1 cellular context compared by ENCODE assay signal in the genomic region with DNA sequence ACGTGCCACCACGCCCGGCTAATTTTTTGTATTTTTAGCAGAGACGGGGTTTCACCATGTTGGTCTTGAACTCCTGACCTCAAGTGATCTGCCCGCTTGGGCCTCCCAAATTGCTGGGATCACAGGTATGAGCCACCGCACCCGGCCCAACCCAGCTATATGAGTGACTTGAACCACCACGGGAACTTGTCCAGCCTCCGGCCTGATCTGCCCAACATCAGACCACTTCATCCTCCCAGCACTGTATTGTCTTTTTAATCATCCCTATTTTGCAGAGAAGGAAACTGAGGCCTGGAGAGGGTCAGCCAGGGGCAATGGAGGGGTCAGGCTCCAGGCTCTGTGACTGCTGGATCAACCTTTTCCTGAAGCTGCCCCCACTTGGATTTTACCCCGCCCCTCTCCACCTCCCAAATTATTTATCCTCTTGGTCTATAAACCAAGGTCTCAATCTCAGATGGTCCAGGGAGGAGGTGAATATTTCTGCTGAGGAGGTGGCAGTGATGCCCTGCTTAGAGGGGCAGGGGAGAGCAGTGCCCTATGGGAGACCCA.
A peak's percentile ranks its signal among the peaks of the same experiment; 100 is the strongest.
TF ChIP-seq lines count a peak whose summit lies in the region.

No MANE protein-coding gene starts in this region.

TF ChIP-seq in HepG2, 621 proteins besides CTCF, POLR2A, EP300 and RAD21:
- TF ChIP-seq ZMYM2 (CRISPR knock-in tag; IDR thresholded peaks at IDR 0.05) (0 out of 2 replicates have a peak, but pooled peaks have one; percentile 78), WIZ (CRISPR knock-in tag; IDR thresholded peaks at IDR 0.05) (0 out of 2 replicates have a peak, but pooled peaks have one; percentile 19), RFX3 (CRISPR knock-in tag; IDR thresholded peaks at IDR 0.05) (no peak), ZNF337 (CRISPR knock-in tag; IDR thresholded peaks at IDR 0.05; ENCODE audit: borderline replicate concordance, low read depth) (0 out of 2 replicates have a peak, but pooled peaks have one; percentile 15), CREM (IDR thresholded peaks at IDR 0.05) (0 out of 2 replicates have a peak, but pooled peaks have one; percentile 6), CREM (CRISPR knock-in tag; IDR thresholded peaks at IDR 0.05) (no peak), ZNF501 (CRISPR knock-in tag; IDR thresholded peaks at IDR 0.05) (peak; percentile 38; the same call in 1 of the 2 replicates), ZNF317 (CRISPR knock-in tag; IDR thresholded peaks at IDR 0.05) (0 out of 2 replicates have a peak, but pooled peaks have one; percentile 0), ZNF205 (CRISPR knock-in tag; IDR thresholded peaks at IDR 0.05) (no peak), SRY (CRISPR knock-in tag; IDR thresholded peaks at IDR 0.05) (0 out of 2 replicates have a peak, but pooled peaks have one; percentile 31), ZNF329 (CRISPR knock-in tag; IDR thresholded peaks at IDR 0.05; ENCODE audit: low read depth) (peak; percentile 99), ZFY (CRISPR knock-in tag; IDR thresholded peaks at IDR 0.05) (no peak), ZNF451 (CRISPR knock-in tag; IDR thresholded peaks at IDR 0.05) (no peak), ZNF605 (CRISPR knock-in tag; IDR thresholded peaks at IDR 0.05) (no peak; the same call in 1 of the 2 replicates)
- TF ChIP-seq, protein P1, sequence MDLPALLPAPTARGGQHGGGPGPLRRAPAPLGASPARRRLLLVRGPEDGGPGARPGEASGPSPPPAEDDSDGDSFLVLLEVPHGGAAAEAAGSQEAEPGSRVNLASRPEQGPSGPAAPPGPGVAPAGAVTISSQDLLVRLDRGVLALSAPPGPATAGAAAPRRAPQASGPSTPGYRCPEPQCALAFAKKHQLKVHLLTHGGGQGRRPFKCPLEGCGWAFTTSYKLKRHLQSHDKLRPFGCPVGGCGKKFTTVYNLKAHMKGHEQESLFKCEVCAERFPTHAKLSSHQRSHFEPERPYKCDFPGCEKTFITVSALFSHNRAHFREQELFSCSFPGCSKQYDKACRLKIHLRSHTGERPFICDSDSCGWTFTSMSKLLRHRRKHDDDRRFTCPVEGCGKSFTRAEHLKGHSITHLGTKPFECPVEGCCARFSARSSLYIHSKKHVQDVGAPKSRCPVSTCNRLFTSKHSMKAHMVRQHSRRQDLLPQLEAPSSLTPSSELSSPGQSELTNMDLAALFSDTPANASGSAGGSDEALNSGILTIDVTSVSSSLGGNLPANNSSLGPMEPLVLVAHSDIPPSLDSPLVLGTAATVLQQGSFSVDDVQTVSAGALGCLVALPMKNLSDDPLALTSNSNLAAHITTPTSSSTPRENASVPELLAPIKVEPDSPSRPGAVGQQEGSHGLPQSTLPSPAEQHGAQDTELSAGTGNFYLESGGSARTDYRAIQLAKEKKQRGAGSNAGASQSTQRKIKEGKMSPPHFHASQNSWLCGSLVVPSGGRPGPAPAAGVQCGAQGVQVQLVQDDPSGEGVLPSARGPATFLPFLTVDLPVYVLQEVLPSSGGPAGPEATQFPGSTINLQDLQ (CRISPR knock-in tag; IDR thresholded peaks at IDR 0.05), result 0 out of 2 replicates have a peak, but pooled peaks have one; percentile 18
- TF ChIP-seq, protein P2, sequence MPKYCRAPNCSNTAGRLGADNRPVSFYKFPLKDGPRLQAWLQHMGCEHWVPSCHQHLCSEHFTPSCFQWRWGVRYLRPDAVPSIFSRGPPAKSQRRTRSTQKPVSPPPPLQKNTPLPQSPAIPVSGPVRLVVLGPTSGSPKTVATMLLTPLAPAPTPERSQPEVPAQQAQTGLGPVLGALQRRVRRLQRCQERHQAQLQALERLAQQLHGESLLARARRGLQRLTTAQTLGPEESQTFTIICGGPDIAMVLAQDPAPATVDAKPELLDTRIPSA (CRISPR knock-in tag; IDR thresholded peaks at IDR 0.05; ENCODE audit: borderline replicate concordance), result peak; percentile 39; the same call in 1 of the 2 replicates
- TF ChIP-seq, protein P3, sequence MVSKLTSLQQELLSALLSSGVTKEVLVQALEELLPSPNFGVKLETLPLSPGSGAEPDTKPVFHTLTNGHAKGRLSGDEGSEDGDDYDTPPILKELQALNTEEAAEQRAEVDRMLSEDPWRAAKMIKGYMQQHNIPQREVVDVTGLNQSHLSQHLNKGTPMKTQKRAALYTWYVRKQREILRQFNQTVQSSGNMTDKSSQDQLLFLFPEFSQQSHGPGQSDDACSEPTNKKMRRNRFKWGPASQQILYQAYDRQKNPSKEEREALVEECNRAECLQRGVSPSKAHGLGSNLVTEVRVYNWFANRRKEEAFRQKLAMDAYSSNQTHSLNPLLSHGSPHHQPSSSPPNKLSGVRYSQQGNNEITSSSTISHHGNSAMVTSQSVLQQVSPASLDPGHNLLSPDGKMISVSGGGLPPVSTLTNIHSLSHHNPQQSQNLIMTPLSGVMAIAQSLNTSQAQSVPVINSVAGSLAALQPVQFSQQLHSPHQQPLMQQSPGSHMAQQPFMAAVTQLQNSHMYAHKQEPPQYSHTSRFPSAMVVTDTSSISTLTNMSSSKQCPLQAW (CRISPR knock-in tag; IDR thresholded peaks at IDR 0.05), result 0 out of 2 replicates have a peak, but pooled peaks have one; percentile 2
- TF ChIP-seq, protein P4, sequence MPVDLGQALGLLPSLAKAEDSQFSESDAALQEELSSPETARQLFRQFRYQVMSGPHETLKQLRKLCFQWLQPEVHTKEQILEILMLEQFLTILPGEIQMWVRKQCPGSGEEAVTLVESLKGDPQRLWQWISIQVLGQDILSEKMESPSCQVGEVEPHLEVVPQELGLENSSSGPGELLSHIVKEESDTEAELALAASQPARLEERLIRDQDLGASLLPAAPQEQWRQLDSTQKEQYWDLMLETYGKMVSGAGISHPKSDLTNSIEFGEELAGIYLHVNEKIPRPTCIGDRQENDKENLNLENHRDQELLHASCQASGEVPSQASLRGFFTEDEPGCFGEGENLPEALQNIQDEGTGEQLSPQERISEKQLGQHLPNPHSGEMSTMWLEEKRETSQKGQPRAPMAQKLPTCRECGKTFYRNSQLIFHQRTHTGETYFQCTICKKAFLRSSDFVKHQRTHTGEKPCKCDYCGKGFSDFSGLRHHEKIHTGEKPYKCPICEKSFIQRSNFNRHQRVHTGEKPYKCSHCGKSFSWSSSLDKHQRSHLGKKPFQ (CRISPR knock-in tag; IDR thresholded peaks at IDR 0.05; ENCODE audit: insufficient replicate concordance), result peak; percentile 56
- TF ChIP-seq, protein P5, sequence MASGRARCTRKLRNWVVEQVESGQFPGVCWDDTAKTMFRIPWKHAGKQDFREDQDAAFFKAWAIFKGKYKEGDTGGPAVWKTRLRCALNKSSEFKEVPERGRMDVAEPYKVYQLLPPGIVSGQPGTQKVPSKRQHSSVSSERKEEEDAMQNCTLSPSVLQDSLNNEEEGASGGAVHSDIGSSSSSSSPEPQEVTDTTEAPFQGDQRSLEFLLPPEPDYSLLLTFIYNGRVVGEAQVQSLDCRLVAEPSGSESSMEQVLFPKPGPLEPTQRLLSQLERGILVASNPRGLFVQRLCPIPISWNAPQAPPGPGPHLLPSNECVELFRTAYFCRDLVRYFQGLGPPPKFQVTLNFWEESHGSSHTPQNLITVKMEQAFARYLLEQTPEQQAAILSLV (CRISPR knock-in tag; IDR thresholded peaks at IDR 0.05; ENCODE audit: borderline replicate concordance), result peak; percentile 75; the same call in 1 of the 2 replicates
- TF ChIP-seq, protein P6, sequence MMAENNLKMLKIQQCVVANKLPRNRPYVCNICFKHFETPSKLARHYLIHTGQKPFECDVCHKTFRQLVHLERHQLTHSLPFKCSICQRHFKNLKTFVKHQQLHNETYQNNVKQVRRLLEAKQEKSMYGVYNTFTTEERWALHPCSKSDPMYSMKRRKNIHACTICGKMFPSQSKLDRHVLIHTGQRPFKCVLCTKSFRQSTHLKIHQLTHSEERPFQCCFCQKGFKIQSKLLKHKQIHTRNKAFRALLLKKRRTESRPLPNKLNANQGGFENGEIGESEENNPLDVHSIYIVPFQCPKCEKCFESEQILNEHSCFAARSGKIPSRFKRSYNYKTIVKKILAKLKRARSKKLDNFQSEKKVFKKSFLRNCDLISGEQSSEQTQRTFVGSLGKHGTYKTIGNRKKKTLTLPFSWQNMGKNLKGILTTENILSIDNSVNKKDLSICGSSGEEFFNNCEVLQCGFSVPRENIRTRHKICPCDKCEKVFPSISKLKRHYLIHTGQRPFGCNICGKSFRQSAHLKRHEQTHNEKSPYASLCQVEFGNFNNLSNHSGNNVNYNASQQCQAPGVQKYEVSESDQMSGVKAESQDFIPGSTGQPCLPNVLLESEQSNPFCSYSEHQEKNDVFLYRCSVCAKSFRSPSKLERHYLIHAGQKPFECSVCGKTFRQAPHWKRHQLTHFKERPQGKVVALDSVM (CRISPR knock-in tag; IDR thresholded peaks at IDR 0.05), result peak; percentile 93
